8 cellular contexts compared by ENCODE assay signal in the genomic region with DNA sequence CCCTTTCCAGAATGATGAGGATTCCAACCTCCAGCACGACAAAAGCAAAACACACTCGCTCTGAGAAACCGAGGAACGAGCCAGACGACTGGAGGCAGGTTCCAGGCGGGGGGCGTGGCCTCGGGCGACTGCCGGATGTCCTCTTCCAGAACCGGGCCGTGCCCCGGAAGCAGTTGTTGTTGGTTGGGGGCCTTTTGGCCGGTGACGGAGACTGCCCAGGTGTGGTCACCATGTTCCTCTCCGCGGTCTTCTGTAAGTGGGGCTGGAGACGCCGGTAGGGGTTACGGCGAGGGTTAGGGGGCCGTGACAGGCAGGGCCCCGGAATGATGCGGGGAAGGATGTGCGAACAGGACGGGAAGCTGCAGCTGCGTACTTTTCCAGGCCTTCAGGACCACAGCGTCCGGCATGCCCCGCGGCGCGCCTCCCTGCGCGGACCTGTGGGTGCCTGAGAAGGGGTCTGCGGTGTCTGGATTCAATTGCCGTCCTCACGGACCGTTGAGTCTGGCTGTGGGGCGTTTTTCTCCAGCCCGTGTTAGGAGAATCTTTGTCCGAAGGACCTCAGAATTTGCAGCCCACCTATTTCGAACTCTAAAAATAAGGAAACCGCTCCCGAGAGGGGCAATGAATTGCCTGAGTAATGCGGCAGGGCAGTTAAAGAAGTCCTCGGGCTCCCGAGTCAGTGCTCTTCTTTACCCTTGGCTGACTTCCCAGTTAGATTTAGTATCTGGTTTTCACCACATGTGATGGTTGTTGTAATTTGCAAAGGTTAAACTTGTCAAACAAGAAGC.
DNase-seq lines count a peak whose midpoint lies in the region; ATAC-seq and TF ChIP-seq lines count a peak whose summit lies in the region.

TSS of gene MRPL33 (plus strand) at position 172 of the 788 bp plus-strand sequence. CDS start at position 231, 59 bp downstream.

- H3K4me3 ChIP-seq in AG09309 (ENCODE audit: control insufficient read depth, low read depth, low read length): peak within 1 kb of the TSS; percentile 58

- peak; percentile 40 for DNase-seq in AG09309 (ENCODE audit: low read depth)
- DNase-seq in NCI-H446 treated with DMSO at 0.1 percent for 48 hours (lab: John Stamatoyannopoulos, UW): peak; percentile 72
- DNase-seq in cerebellar cortex (ENCODE audit: low spot score): peak; percentile 95
- peak; percentile 97 for DNase-seq in islet precursor cell
- peak; percentile 77 to 88 for DNase-seq in stimulated activated CD4-positive, alpha-beta T cell treated with anti-CD3 and anti-CD28 coated beads, Interleukin-15, amount 100 ng/mL, for 1 hour (ENCODE audit: low read depth in 1 of 2, low spot score in 1 of 2)

- no peak for TF ChIP-seq CTCF in AG09309 (IDR thresholded peaks at IDR 0.05; ENCODE audit: control insufficient read depth, insufficient read depth, low read depth, low read length, missing control alignments)

- ATAC-seq in GM19025 (IDR thresholded peaks at IDR 0.05; ENCODE audit: low read depth, unreplicated experiment) (peak; percentile 99), HG03342 (IDR thresholded peaks at IDR 0.05; ENCODE audit: unreplicated experiment) (peak; percentile 96)
- ATAC-seq in activated CD4-positive, CD25-positive, alpha-beta regulatory T cell treated with anti-CD3 and anti-CD28 coated beads, Interleukin-2, amount 50 U/mL, for 24 hours: peak; percentile 95

Comparison
In these comparisons a context has a peak if more than half of its experiments do, and no peak if none do; other contexts are left out.
1. Peak in every context shown above with its lines: DNase-seq, ATAC-seq and H3K4me3 ChIP-seq.
2. DNase-seq: peak in every context shown above with its lines; median percentile 97 in islet precursor cell; 95 in cerebellar cortex; 82 in stimulated activated CD4-positive, alpha-beta T cell treated with anti-CD3 and anti-CD28 coated beads, Interleukin-15, amount 100 ng/mL, for 1 hour; 72 in NCI-H446 treated with DMSO at 0.1 percent for 48 hours; 40 in AG09309.